13 cellular contexts compared by ENCODE assay signal in genomic region chr7:25775999-25776736, GRCh38.
"Had no signal": no experiment of that assay in that cellular context is flagged by ENCODE, and none has a peak within 500 bp of the region (broad histone marks: within the 10 kb centered on the region; RNA-seq: fewer than 3 reads in every experiment).

No MANE protein-coding gene starts in this region.

- H3K4me3 ChIP-seq: right lobe of liver, upper lobe of right lung had no signal

- ATAC-seq: effector memory CD8-positive, alpha-beta T cell; right lobe of liver; stimulated activated naive B cell treated with anti-CD40 and anti-IgM and Interleukin-4, amounts not matched to agents 10 μg/mL and 1 μg/mL and 100 μg/mL, for 72 hours; T-helper 17 cell; upper lobe of right lung had no signal

- H3K27me3 ChIP-seq: right lobe of liver, upper lobe of right lung had no signal

- H3K27ac ChIP-seq: epithelial cell of prostate, right lobe of liver, upper lobe of right lung had no signal

- H3K9me3 ChIP-seq: right lobe of liver, upper lobe of right lung had no signal

- H3K4me1 ChIP-seq: right lobe of liver, upper lobe of right lung had no signal

- DNase-seq: activated B cell treated with CpG ODN at 0.5 μM for 24 hours; activated naive CD4-positive, alpha-beta T cell treated with anti-CD3 and anti-CD28 coated beads, Interleukin-2, amount 10 ng/mL, durations not matched to agents 7 days and 5 days; central memory CD4-positive, alpha-beta T cell; effector memory CD8-positive, alpha-beta T cell; head of caudate nucleus; islet precursor cell; right lobe of liver; stimulated activated CD4-positive, alpha-beta T cell treated with anti-CD3 and anti-CD28 coated beads, Interleukin-2, amount 100 ng/mL, for 24 hours; stimulated activated naive B cell treated with anti-CD40 and anti-IgM and Interleukin-4, amounts not matched to agents 10 μg/mL and 1 μg/mL and 100 μg/mL, for 72 hours; substantia nigra; T-helper 17 cell; upper lobe of right lung had no signal

- H3K36me3 ChIP-seq: right lobe of liver, upper lobe of right lung had no signal
